Comparison of ENCODE assay signal across 8 cellular contexts in genomic region chr1:193058529-193059281, GRCh38. TPM values are rescaled to one million over a fixed set of nuclear protein-coding genes. Genes with fewer than 3 reads are reported as not detected.
A peak's percentile ranks its signal among the peaks of the same experiment; 100 is the strongest.
DNase-seq lines count a peak whose midpoint lies in the region; ATAC-seq and TF ChIP-seq lines count a peak whose summit lies in the region.

No MANE protein-coding gene starts in this region.

- TF ChIP-seq EP300 in tibial nerve (IDR thresholded peaks at IDR 0.05): no peak

- peaks cover 14 to 78% (median 52%) of the 10 kb centered on the region in 4 donors for H3K4me1 Mint-ChIP-seq in CD4-positive, CD25-positive, alpha-beta regulatory T cell

- no TSS peak for BruUV-seq in PC-9 (replicated peaks; lab: Mats Ljungman, UMichigan)

- peaks cover 8% of the 10 kb centered on the region for H3K36me3 Mint-ChIP-seq in CD4-positive, CD25-positive, alpha-beta regulatory T cell

- H3K4me2 ChIP-seq in PC-9 (peak overlapping the region; percentile 91), osteoblast (ENCODE audit: insufficient read depth, low read length) (peak overlapping the region; percentile 84)

- POLR2A ChIA-PET in PC-9 (lab: Charles Lee; ENCODE audit: unreplicated experiment): interaction anchor here (0.5 to 1.1 kb wide), 3 partner anchors 46 to 90 kb away, joined by 3 to 5 read pairs (median 5); partner anchors contain the start of gene GLRX2

- peak; percentile 19 to 29 for ATAC-seq in CD4-positive, CD25-positive, alpha-beta regulatory T cell (ENCODE audit: low read depth in 2 of 2)
- ATAC-seq in HG03432 (IDR thresholded peaks at IDR 0.05; ENCODE audit: unreplicated experiment): peak; percentile 45

- CTCF ChIA-PET in PC-9 (lab: Charles Lee): no interaction called here

- TF ChIP-seq CTCF in PC-9 (conservative IDR thresholded peaks at IDR 0.05): no peak
- no peak for TF ChIP-seq CTCF in fibroblast of pulmonary artery (IDR thresholded peaks at IDR 0.05; ENCODE audit: low read length, missing control alignments)
- TF ChIP-seq CTCF in osteoblast (IDR thresholded peaks at IDR 0.05; ENCODE audit: extremely low read depth, low read depth, low read length): no peak
- no peak for TF ChIP-seq CTCF in tibial nerve (IDR thresholded peaks at IDR 0.05)

- H3K79me2 ChIP-seq in PC-9 (ENCODE audit: low read depth) (peaks cover 89% of the 10 kb centered on the region), osteoblast (ENCODE audit: insufficient read depth, low read length) (peaks cover 87% of the 10 kb centered on the region)

- DNase-seq in CD4-positive, CD25-positive, alpha-beta regulatory T cell: peak; percentile 32 to 84 (median 54)
- DNase-seq in PC-9 (peak; percentile 44 to 57), fibroblast of pulmonary artery (ENCODE audit: low read depth) (peak; percentile 50), osteoblast (ENCODE audit: insufficient read length, low spot score, missing footprints) (peak; percentile 76), tibial nerve (ENCODE audit: low spot score in 2 of 2) (peak in 1 of 2 donors; percentile 13)
- DNase-seq in activated T-cell treated with anti-CD3 and anti-CD28 coated beads, Interleukin-2, amount 50 U/mL, for 48 hours: peak; percentile 82 to 83

- TF ChIP-seq POLR2A in GM19193 (IDR thresholded peaks at IDR 0.05; ENCODE audit: extremely low read depth, insufficient read depth, insufficient read length) (peak; percentile 73), tibial nerve (IDR thresholded peaks at IDR 0.05) (no peak)

- H3K9me3 ChIP-seq in CD4-positive, CD25-positive, alpha-beta regulatory T cell (ENCODE audit: control insufficient read depth in 2 of 2, low read length in 2 of 2): no peaks in the 10 kb centered on the region
- H3K9me3 ChIP-seq in PC-9 (ENCODE audit: insufficient read depth, low read depth): no peaks in the 10 kb centered on the region
- H3K9me3 ChIP-seq in osteoblast (ENCODE audit: low read depth, low read length): no peaks in the 10 kb centered on the region
- no peaks in the 10 kb centered on the region for H3K9me3 ChIP-seq in tibial nerve

- H3K27me3 Mint-ChIP-seq in CD4-positive, CD25-positive, alpha-beta regulatory T cell: no peaks in the 10 kb centered on the region

- no peaks in the 10 kb centered on the region for H3K36me3 ChIP-seq in CD4-positive, CD25-positive, alpha-beta regulatory T cell (ENCODE audit: control insufficient read depth, insufficient read depth, low read length)
- peaks cover 13% of the 10 kb centered on the region; the same call in 1 of the 2 replicates for H3K36me3 ChIP-seq in PC-9 (ENCODE audit: low read depth)
- no peaks in the 10 kb centered on the region for H3K36me3 ChIP-seq in osteoblast (ENCODE audit: insufficient read depth, low read length)
- H3K36me3 ChIP-seq in tibial nerve: no peaks in the 10 kb centered on the region

- H4K20me1 ChIP-seq in PC-9 (ENCODE audit: insufficient read depth): peaks cover 8% of the 10 kb centered on the region; the same call in 1 of the 2 replicates
- peaks cover 7% of the 10 kb centered on the region for H4K20me1 ChIP-seq in osteoblast (ENCODE audit: insufficient read depth, low read length)

- peak overlapping the region; percentile 93 to 100 (median 98) for H3K4me3 Mint-ChIP-seq in CD4-positive, CD25-positive, alpha-beta regulatory T cell

- H2AFZ ChIP-seq in PC-9 (peak overlapping the region; percentile 87), osteoblast (ENCODE audit: low read length) (peak overlapping the region; percentile 94)

- peak overlapping the region; percentile 95 for H3K4me3 ChIP-seq in CD4-positive, CD25-positive, alpha-beta regulatory T cell (ENCODE audit: low read depth, low read length)
- H3K4me3 ChIP-seq in PC-9 (peak overlapping the region; percentile 78), fibroblast of pulmonary artery (replicated peaks; ENCODE audit: low read depth, low read length) (peak overlapping the region; percentile 93), osteoblast (ENCODE audit: insufficient read depth, low read length) (peak overlapping the region; percentile 94), tibial nerve (peak overlapping the region; percentile 76 to 86 (median 80))

- 1 to 2% methylated on average over 30 to 32 of the region's 37 CpGs for WGBS in tibial nerve, 2 donors

- H3K27me3 ChIP-seq in CD4-positive, CD25-positive, alpha-beta regulatory T cell (ENCODE audit: control insufficient read depth, insufficient read depth, low read length): no peaks in the 10 kb centered on the region
- H3K27me3 ChIP-seq in PC-9 (ENCODE audit: insufficient read depth, low read depth): no peaks in the 10 kb centered on the region
- no peaks in the 10 kb centered on the region for H3K27me3 ChIP-seq in osteoblast (ENCODE audit: insufficient read depth, low read length)
- H3K27me3 ChIP-seq in tibial nerve: no peaks in the 10 kb centered on the region

- peak overlapping the region; percentile 91 for H3K27ac ChIP-seq in CD4-positive, CD25-positive, alpha-beta regulatory T cell (ENCODE audit: insufficient read depth, low read length, poor library complexity, severe bottlenecking)
- H3K27ac ChIP-seq in PC-9: peak overlapping the region; percentile 92
- peak overlapping the region; percentile 96 for H3K27ac ChIP-seq in osteoblast (ENCODE audit: low read depth, low read length)
- H3K27ac ChIP-seq in tibial nerve: peak overlapping the region; percentile 72 to 99 (median 95)

- peak overlapping the region; percentile 97 to 99 (median 99) for H3K27ac Mint-ChIP-seq in CD4-positive, CD25-positive, alpha-beta regulatory T cell

- peaks cover 41% of the 10 kb centered on the region for H3K4me1 ChIP-seq in CD4-positive, CD25-positive, alpha-beta regulatory T cell (ENCODE audit: control insufficient read depth, insufficient read depth, low read length, poor library complexity, severe bottlenecking)
- H3K4me1 ChIP-seq in PC-9 (replicated peaks; ENCODE audit: insufficient read depth) (peaks cover 23% of the 10 kb centered on the region), osteoblast (ENCODE audit: insufficient read depth, low read length) (peaks cover 14% of the 10 kb centered on the region), tibial nerve (peaks cover 0 to 36% (median 19%) of the 10 kb centered on the region in 4 donors)

- peaks cover 18% of the 10 kb centered on the region for H3F3A ChIP-seq in PC-9 (ENCODE audit: insufficient read depth, low read depth)

- intact Hi-C loops in PC-9 (cut with micrococcal nuclease; ENCODE audit: unreplicated experiment): loop anchor here (1.0 kb wide), 2 partner anchors 47 to 63 kb away; partner anchors contain the start of gene GLRX2

- no peaks in the 10 kb centered on the region for H3K9me2 ChIP-seq in PC-9 (ENCODE audit: insufficient read depth)

- H3K9me3 Mint-ChIP-seq in CD4-positive, CD25-positive, alpha-beta regulatory T cell: no peaks in the 10 kb centered on the region

RNA-seq across cellular contexts. Expression of gene UCHL5, which starts 0.5 kb away (rescaled TPM):
- 20.5 TPM for total RNA-seq in CD4-positive, CD25-positive, alpha-beta regulatory T cell
- 10 to 100 TPM; 52.5 to 55.5 (median 53.5) TPM for polyA plus RNA-seq in CD4-positive, CD25-positive, alpha-beta regulatory T cell
- total RNA-seq in PC-9 (2021) (37.0 and 49.3 TPM in 2 replicates), osteoblast (28.0 and 34.4 TPM in 2 replicates), tibial nerve (10 to 100 TPM; 22.2 to 50.0 (median 29.0) TPM)

RNA-seq across cellular contexts. Expression of gene RO60, which starts 0.7 kb away (rescaled TPM):
- total RNA-seq in CD4-positive, CD25-positive, alpha-beta regulatory T cell: 67.2 TPM
- 100 to 1,000 TPM; 119 to 157 (median 133) TPM for polyA plus RNA-seq in CD4-positive, CD25-positive, alpha-beta regulatory T cell
- total RNA-seq in PC-9 (2021): 40.4 and 49.2 TPM in 2 replicates
- 132 and 138 TPM in 2 replicates for total RNA-seq in osteoblast
- 100 to 1,000 TPM in 2 of 4 donors, 10 to 100 TPM in 2; 67.5 to 108 (median 91.3) TPM for total RNA-seq in tibial nerve

RNA-seq across cellular contexts. Expression of gene GLRX2, which starts 46.5 kb away (rescaled TPM):
- 5.2 TPM for total RNA-seq in CD4-positive, CD25-positive, alpha-beta regulatory T cell
- polyA plus RNA-seq in CD4-positive, CD25-positive, alpha-beta regulatory T cell: 10 to 100 TPM in 3 of 4 donors, 1 to 10 TPM in 1; 9.1 to 13.8 (median 12.5) TPM
- 12.5 and 16.7 TPM in 2 replicates for total RNA-seq in PC-9 (2021)
- total RNA-seq in osteoblast: 9.4 and 10.9 TPM in 2 replicates
- total RNA-seq in tibial nerve: 1 to 10 TPM; 3.9 to 8.3 (median 4.8) TPM
